14 cellular contexts compared by ENCODE assay signal in the genomic region with DNA sequence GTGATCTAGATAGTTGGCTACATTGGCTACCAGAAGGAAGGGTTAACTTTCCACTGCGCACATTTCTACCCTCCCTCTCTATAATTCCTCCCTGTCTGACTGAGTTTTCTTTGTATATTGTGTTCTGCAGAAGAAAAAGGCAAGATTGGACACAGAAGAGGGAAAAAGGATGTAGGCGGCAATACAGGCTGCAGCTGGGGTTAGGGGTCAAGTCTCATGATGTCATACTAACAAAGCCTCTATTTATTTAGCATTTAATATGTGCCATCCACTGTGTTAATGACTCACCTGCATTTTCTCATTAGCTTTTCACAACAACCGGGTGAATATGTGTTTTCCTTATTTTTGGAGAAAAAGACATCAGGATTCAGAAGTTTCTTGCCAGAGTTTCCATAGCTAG. TPM values are rescaled to one million over a fixed set of nuclear protein-coding genes. Genes with fewer than 3 reads are reported as not detected.
DNase-seq lines count a peak whose midpoint lies in the region; ATAC-seq and TF ChIP-seq lines count a peak whose summit lies in the region.
"Had no signal": no experiment of that assay in that cellular context is flagged by ENCODE, and none has a peak within 500 bp of the region (broad histone marks: within the 10 kb centered on the region; RNA-seq: fewer than 3 reads in every experiment).

No MANE protein-coding gene starts in this region.

- H3K27me3 Mint-ChIP-seq in CD8-positive, alpha-beta T cell (ENCODE audit: low read depth), result peaks cover 19% of the 10 kb centered on the region
- H3K27me3 Mint-ChIP-seq in nephron progenitor cell (ENCODE audit: low read depth, poor library complexity), result peaks cover 45% of the 10 kb centered on the region
- H3K27me3 Mint-ChIP-seq in CD4-positive, alpha-beta memory T cell, result peaks cover 21 to 33% of the 10 kb centered on the region in 2 donors

- no peaks in the 10 kb centered on the region for H3K27me3 ChIP-seq in CD8-positive, alpha-beta T cell (ENCODE audit: insufficient read depth, low read length)
- H3K27me3 ChIP-seq in CD4-positive, alpha-beta memory T cell (ENCODE audit: insufficient read depth, low read length), result peaks cover 23% of the 10 kb centered on the region
- H3K27me3 ChIP-seq: SJSA1 had no signal

- intact Hi-C loops in CD8-positive, alpha-beta T cell (cut with DNase I, micrococcal nuclease), result no loop called here
- intact Hi-C loops in CD4-positive, alpha-beta memory T cell (cut with micrococcal nuclease), result no loop called here

- ATAC-seq in CD8-positive, alpha-beta T cell, result no peak

- peaks cover 14% of the 10 kb centered on the region for H3K4me1 Mint-ChIP-seq in CD8-positive, alpha-beta T cell (ENCODE audit: low read depth)
- H3K4me1 Mint-ChIP-seq in nephron progenitor cell, result peaks cover 72% of the 10 kb centered on the region
- peaks cover 5 to 9% (median 6%) of the 10 kb centered on the region in 4 donors for H3K4me1 Mint-ChIP-seq in CD4-positive, alpha-beta memory T cell

- TF ChIP-seq CTCF in CD8-positive, alpha-beta T cell (IDR thresholded peaks at IDR 0.05), result no peak
- TF ChIP-seq CTCF in nephron progenitor cell (IDR thresholded peaks at IDR 0.05), result no peak

- no peak for DNase-seq in CD8-positive, alpha-beta T cell
- DNase-seq in RKO (ENCODE audit: low spot score), result peak; percentile 23
- peak; percentile 57 for DNase-seq in epidermal melanocyte (ENCODE audit: insufficient read length, low spot score)
- no peak for DNase-seq in nephron progenitor cell
- DNase-seq in CD4-positive, alpha-beta memory T cell, result no peak
- DNase-seq in NCI-H2227 (lab: John Stamatoyannopoulos, UW; ENCODE audit: unreplicated experiment), result no peak
- DNase-seq in activated CD4-positive, alpha-beta T cell treated with anti-CD3 and anti-CD28 coated beads, Interleukin-2, amount 50 U/mL, for 48 hours, result no peak
- DNase-seq in DMS153 (lab: John Stamatoyannopoulos, UW), result no peak
- DNase-seq: activated naive CD4-positive, alpha-beta T cell treated with anti-CD3 and anti-CD28 coated beads, Interleukin-2, amount 10 ng/mL, durations not matched to agents 7 days and 5 days; central memory CD4-positive, alpha-beta T cell; NCI-H2107; NK-92 treated with Interleukin-12 subunit alpha and Interleukin-12 subunit beta, amount 100 ng/mL, for 24 hours; stimulated activated CD4-positive, alpha-beta T cell treated with anti-CD3 and anti-CD28 coated beads, Interleukin-1b, Interleukin-23, amount 100 ng/mL, for 48 hours had no signal

- H3K4me3 ChIP-seq in CD8-positive, alpha-beta T cell (ENCODE audit: low read depth, low read length), result no peak overlapping the region
- H3K4me3 ChIP-seq in CD4-positive, alpha-beta memory T cell (ENCODE audit: low read length in 2 of 2), result no peak overlapping the region
- H3K4me3 ChIP-seq: SJSA1 had no signal

- CTCF ChIA-PET in CD8-positive, alpha-beta T cell (lab: Charles Lee), result no interaction called here
- CTCF ChIA-PET in CD4-positive, alpha-beta memory T cell (lab: Charles Lee; ENCODE audit: partially characterized antibody), result interaction anchor here (1.0 to 1.4 kb wide), 2 partner anchors 28 to 462 kb away, joined by 3 to 4 read pairs; no protein-coding TSS in a partner anchor

- H3K4me1 ChIP-seq in CD8-positive, alpha-beta T cell (ENCODE audit: insufficient read depth, low read length), result peaks cover 14% of the 10 kb centered on the region
- peaks cover 11% of the 10 kb centered on the region for H3K4me1 ChIP-seq in CD4-positive, alpha-beta memory T cell (ENCODE audit: insufficient read depth, low read length)
- H3K4me1 ChIP-seq: SJSA1 had no signal

- H3K27ac ChIP-seq in CD8-positive, alpha-beta T cell (ENCODE audit: low read depth, low read length), result no peak overlapping the region
- no peak overlapping the region for H3K27ac ChIP-seq in CD4-positive, alpha-beta memory T cell (ENCODE audit: low read depth, low read length)
- H3K27ac ChIP-seq: SJSA1 had no signal

- H3K4me3 Mint-ChIP-seq in CD8-positive, alpha-beta T cell, result peak overlapping the region; percentile 3
- peak overlapping the region; percentile 49 for H3K4me3 Mint-ChIP-seq in nephron progenitor cell
- H3K4me3 Mint-ChIP-seq in CD4-positive, alpha-beta memory T cell, result peak overlapping the region in 2 of 8 donors; percentile 13 to 17

- H3K9me3 Mint-ChIP-seq in CD8-positive, alpha-beta T cell, result no peaks in the 10 kb centered on the region
- H3K9me3 Mint-ChIP-seq in nephron progenitor cell, result no peaks in the 10 kb centered on the region
- H3K9me3 Mint-ChIP-seq in CD4-positive, alpha-beta memory T cell, result peaks cover 0 to 5% (median 0%) of the 10 kb centered on the region in 8 donors
- H3K9me3 Mint-ChIP-seq: activated naive CD4-positive, alpha-beta T cell treated with anti-CD3 and anti-CD28 coated beads, Interleukin-2, amount 10 ng/mL, durations not matched to agents 7 days and 5 days had no signal

- no peaks in the 10 kb centered on the region for H3K36me3 ChIP-seq in CD8-positive, alpha-beta T cell (ENCODE audit: insufficient read depth, low read length)
- no peaks in the 10 kb centered on the region for H3K36me3 ChIP-seq in CD4-positive, alpha-beta memory T cell (ENCODE audit: insufficient read depth, low read length)
- H3K36me3 ChIP-seq: SJSA1 had no signal

- POLR2A ChIA-PET in CD8-positive, alpha-beta T cell (lab: Charles Lee), result interaction anchor here (0.8 to 1.5 kb wide), 3 partner anchors 18 to 54 kb away, joined by 3 to 4 read pairs (median 4); no protein-coding TSS in a partner anchor
- POLR2A ChIA-PET in CD4-positive, alpha-beta memory T cell (lab: Charles Lee; ENCODE audit: partially characterized antibody), result no interaction called here

- H3K27ac Mint-ChIP-seq in CD8-positive, alpha-beta T cell, result no peak overlapping the region
- H3K27ac Mint-ChIP-seq in nephron progenitor cell, result no peak overlapping the region
- H3K27ac Mint-ChIP-seq in CD4-positive, alpha-beta memory T cell, result no peak overlapping the region
- H3K27ac Mint-ChIP-seq: activated naive CD4-positive, alpha-beta T cell treated with anti-CD3 and anti-CD28 coated beads, Interleukin-2, amount 10 ng/mL, durations not matched to agents 7 days and 5 days had no signal

- H3K36me3 Mint-ChIP-seq in CD8-positive, alpha-beta T cell, result no peaks in the 10 kb centered on the region
- no peaks in the 10 kb centered on the region for H3K36me3 Mint-ChIP-seq in nephron progenitor cell (ENCODE audit: low read depth)
- no peaks in the 10 kb centered on the region for H3K36me3 Mint-ChIP-seq in CD4-positive, alpha-beta memory T cell
- H3K36me3 Mint-ChIP-seq: activated naive CD4-positive, alpha-beta T cell treated with anti-CD3 and anti-CD28 coated beads, Interleukin-2, amount 10 ng/mL, durations not matched to agents 7 days and 5 days had no signal

- no peaks in the 10 kb centered on the region for H3K9me3 ChIP-seq in CD8-positive, alpha-beta T cell (ENCODE audit: low read length)
- no peaks in the 10 kb centered on the region for H3K9me3 ChIP-seq in CD4-positive, alpha-beta memory T cell (ENCODE audit: control insufficient read depth in 1 of 2, low read length in 2 of 2)
- H3K9me3 ChIP-seq: SJSA1 had no signal

RNA-seq across cellular contexts. Expression of gene FAM83F, which starts 2.0 kb away (rescaled TPM):
- 10 to 100 TPM; 17.6 to 23.5 TPM for total RNA-seq in CD8-positive, alpha-beta T cell
- under 1 TPM in 1 of 2 experiments, not detected in 1; 0.29 TPM for total RNA-seq in CD4-positive, alpha-beta memory T cell
- not detected for polyA plus RNA-seq in CD4-positive, alpha-beta memory T cell
- total RNA-seq: SJSA1 had no signal

RNA-seq across cellular contexts. Expression of gene TMA7B, which starts 36.5 kb away (rescaled TPM):
- total RNA-seq in CD8-positive, alpha-beta T cell, result 10 to 100 TPM in 1 of 2 experiments, 1 to 10 TPM in 1; 9.0 to 12.0 TPM
- 10 to 100 TPM in 1 of 2 experiments, 1 to 10 TPM in 1; 9.3 to 10.2 TPM for total RNA-seq in CD4-positive, alpha-beta memory T cell
- 1 to 10 TPM in 1 of 2 donors, not detected in 1; 3.3 TPM for polyA plus RNA-seq in CD4-positive, alpha-beta memory T cell
- total RNA-seq: SJSA1 had no signal

Comparison
In these comparisons a context has a peak if more than half of its experiments do, and no peak if none do; other contexts are left out.
1. DNase-seq: peak in RKO (single experiment) and epidermal melanocyte (single experiment); none in CD8-positive, alpha-beta T cell (0 of 7), nephron progenitor cell (single experiment), CD4-positive, alpha-beta memory T cell (0 of 5), NCI-H2227 (single experiment), activated CD4-positive, alpha-beta T cell treated with anti-CD3 and anti-CD28 coated beads, Interleukin-2, amount 50 U/mL, for 48 hours (0 of 2) and DMS153 (single experiment).
2. RNA of gene FAM83F, which starts 2.0 kb away (total RNA-seq): 17.6 to 23.5 TPM in CD8-positive, alpha-beta T cell; 0.29 TPM in CD4-positive, alpha-beta memory T cell; every median in the first group is over 10 times any median in the second.